In genomic region chr2:95165030-95165370, GRCh38 we compare ENCODE assay signal across 8 cellular contexts. TPM values are rescaled to one million over a fixed set of nuclear protein-coding genes. Genes with fewer than 3 reads are reported as not detected.
DNase-seq lines count a peak whose midpoint lies in the region; ATAC-seq and TF ChIP-seq lines count a peak whose summit lies in the region.

No MANE protein-coding gene starts in this region.

- peak overlapping the region; percentile 97 for H3K4me3 Mint-ChIP-seq in CD4-positive, alpha-beta T cell

- no peaks in the 10 kb centered on the region for H3K9me3 ChIP-seq in CD4-positive, alpha-beta T cell (ENCODE audit: control insufficient read depth, low read length)
- H3K9me3 ChIP-seq in GM23248 (ENCODE audit: low read depth) = no peaks in the 10 kb centered on the region
- no peaks in the 10 kb centered on the region for H3K9me3 ChIP-seq in RWPE2 (ENCODE audit: severe bottlenecking)
- H3K9me3 ChIP-seq in fibroblast of lung (ENCODE audit: control insufficient read depth, insufficient read depth, low read depth, low read length) = no peaks in the 10 kb centered on the region

- H3K27ac Mint-ChIP-seq in CD4-positive, alpha-beta T cell = peak overlapping the region; percentile 96

- no peaks in the 10 kb centered on the region for H3K9me3 Mint-ChIP-seq in CD4-positive, alpha-beta T cell

- H4K20me1 ChIP-seq in GM23248 (ENCODE audit: insufficient read depth) (no peaks in the 10 kb centered on the region; the same call in 1 of the 2 replicates), fibroblast of lung (ENCODE audit: control insufficient read depth, extremely low read depth, insufficient read depth, low read length) (no peaks in the 10 kb centered on the region)

- H3K36me3 Mint-ChIP-seq in CD4-positive, alpha-beta T cell (ENCODE audit: low read depth) = peaks cover 17% of the 10 kb centered on the region

- H3K4me3 ChIP-seq in GM23248 (peak overlapping the region; percentile 89), RWPE2 (ENCODE audit: severe bottlenecking) (peak overlapping the region; percentile 83), fibroblast of lung (replicated peaks in 1 of 4; ENCODE audit: control extremely low read depth in 1 of 4, insufficient read depth in 1 of 4, low read depth in 3 of 4, low read length in 4 of 4) (peak overlapping the region; percentile 91 to 99 (median 96)), skeletal muscle cell (ENCODE audit: low read depth, low read length) (peak overlapping the region; percentile 96)

- in situ Hi-C loops in GM23248 (cut with MboI) = no loop called here

- H3K27me3 Mint-ChIP-seq in CD4-positive, alpha-beta T cell = no peaks in the 10 kb centered on the region

- H2AFZ ChIP-seq in GM23248 = peak overlapping the region; percentile 88
- H2AFZ ChIP-seq in fibroblast of lung (ENCODE audit: low read length) = peak overlapping the region; percentile 100

- ATAC-seq in CD4-positive, alpha-beta T cell (ENCODE audit: poor library complexity) = peak; percentile 18
- ATAC-seq in RWPE2 (ENCODE audit: low read depth) = no peak; the same call in 2 of the 3 replicates

- peaks cover 62% of the 10 kb centered on the region for H3K79me2 ChIP-seq in GM23248 (ENCODE audit: insufficient read depth)
- peaks cover 8% of the 10 kb centered on the region for H3K79me2 ChIP-seq in fibroblast of lung (ENCODE audit: control insufficient read depth, insufficient read depth, low read length)

- H3K9ac ChIP-seq in GM23248 = peak overlapping the region; percentile 90
- peak overlapping the region; percentile 97 for H3K9ac ChIP-seq in fibroblast of lung (ENCODE audit: insufficient read depth, low read length)

- H3K4me1 ChIP-seq in GM23248 (ENCODE audit: insufficient read depth) (peaks cover 14% of the 10 kb centered on the region), RWPE2 (ENCODE audit: insufficient read depth, poor library complexity, severe bottlenecking) (peaks cover 6% of the 10 kb centered on the region), fibroblast of lung (ENCODE audit: control insufficient read depth, extremely low read depth, insufficient read depth, low read length) (no peaks in the 10 kb centered on the region)

- H3K4me2 ChIP-seq in GM23248 (ENCODE audit: unreplicated experiment) (peak overlapping the region; percentile 97), fibroblast of lung (ENCODE audit: extremely low read depth, insufficient read depth, low read length) (peak overlapping the region; percentile 93)

- peak overlapping the region; percentile 86 for H3K27ac ChIP-seq in CD4-positive, alpha-beta T cell (ENCODE audit: low read depth, low read length)
- H3K27ac ChIP-seq in GM23248 = peak overlapping the region; percentile 89
- peak overlapping the region; percentile 57 for H3K27ac ChIP-seq in RWPE2 (ENCODE audit: poor library complexity, severe bottlenecking)
- peak overlapping the region; percentile 100 for H3K27ac ChIP-seq in fibroblast of lung (ENCODE audit: insufficient read depth, low read length)

- CTCF ChIA-PET in CD4-positive, alpha-beta T cell (lab: Charles Lee) = interaction anchor here (1.3 to 2.4 kb wide), 2 partner anchors 44 to 88 kb away, joined by 4 to 6 read pairs; partner anchors contain the start of gene MRPS5

- H3K36me3 ChIP-seq in GM23248 (ENCODE audit: low read depth) = no peaks in the 10 kb centered on the region
- H3K36me3 ChIP-seq in RWPE2 (ENCODE audit: low read depth) = peaks cover 4% of the 10 kb centered on the region; the same call in 1 of the 2 replicates
- no peaks in the 10 kb centered on the region for H3K36me3 ChIP-seq in fibroblast of lung (ENCODE audit: control insufficient read depth, insufficient read depth, low read length)

- POLR2A ChIA-PET in CD4-positive, alpha-beta T cell (lab: Charles Lee) = interaction anchor here (1.1 to 2.9 kb wide), 8 partner anchors 43 to 238 kb away, joined by 3 to 33 read pairs (median 9); partner anchors contain the start of genes FAHD2A, MAL and MRPS5

- peaks cover 10% of the 10 kb centered on the region for H3F3A ChIP-seq in GM23248 (ENCODE audit: insufficient read depth)

- H3K27me3 ChIP-seq in CD4-positive, alpha-beta T cell (ENCODE audit: control insufficient read depth, insufficient read depth, low read length) = no peaks in the 10 kb centered on the region
- no peaks in the 10 kb centered on the region for H3K27me3 ChIP-seq in GM23248 (replicated peaks; ENCODE audit: insufficient read depth)
- no peaks in the 10 kb centered on the region for H3K27me3 ChIP-seq in RWPE2 (ENCODE audit: insufficient read depth, poor library complexity, severe bottlenecking)
- no peaks in the 10 kb centered on the region for H3K27me3 ChIP-seq in fibroblast of lung (ENCODE audit: control insufficient read depth, insufficient read depth, low read length)

- WGBS in GM23248 (ENCODE audit: low coverage in 1 of 2, low lambda C conversion rate in 2 of 2, missing lambda C conversion rate in 2 of 2), 2 experiments = 0 to 1% methylated on average over 9 of the region's 9 CpGs

- DNase-seq in CD4-positive, alpha-beta T cell = no peak
- DNase-seq in GM23248 (no peak), RWPE2 (ENCODE audit: low spot score) (no peak), fibroblast of lung (ENCODE audit: low read depth in 2 of 2) (no peak), skeletal muscle cell (ENCODE audit: low read depth) (no peak), GF-D8 (lab: John Stamatoyannopoulos, UW) (no peak), NAMALWA (ENCODE audit: low spot score) (no peak), NCI-H524 (lab: John Stamatoyannopoulos, UW) (no peak)

- peaks cover 40% of the 10 kb centered on the region for H3K4me1 Mint-ChIP-seq in CD4-positive, alpha-beta T cell (ENCODE audit: low read depth)

- TF ChIP-seq CTCF in CD4-positive, alpha-beta T cell (IDR thresholded peaks at IDR 0.05) = no peak
- TF ChIP-seq CTCF in RWPE2 (IDR thresholded peaks at IDR 0.05; ENCODE audit: poor library complexity, severe bottlenecking) (no peak), fibroblast of lung (conservative IDR thresholded peaks at IDR 0.05 in 1 of 2, IDR thresholded peaks at IDR 0.05 in 1 of 2; ENCODE audit: low read depth in 1 of 2, low read length in 2 of 2) (no peak)

- H3K9me2 ChIP-seq in GM23248 (ENCODE audit: insufficient read depth) = no peaks in the 10 kb centered on the region

- intact Hi-C loops in CD4-positive, alpha-beta T cell (cut with DNase I, micrococcal nuclease) = loop anchor here (1.0 to 2.0 kb wide), 4 partner anchors 42 to 238 kb away; partner anchors contain the start of genes ZNF892 (in 2 of the 2) and FAHD2A (in 1 of the 2)

RNA-seq across cellular contexts. Expression of gene ZNF2, which starts 0.6 kb away (rescaled TPM):
- total RNA-seq in CD4-positive, alpha-beta T cell = under 1 TPM in 1 of 2 experiments, not detected in 1; 0.53 TPM
- total RNA-seq in GM23248 (2014; rRNA removed; shearing (Covaris generic)) = 5.6 and 7.6 TPM in 2 replicates
- polyA plus RNA-seq in GM23248 (2016; fragmentation: Nextera tagmentation; extraction: Ambion mirVana) (3.3 and 4.3 TPM in 2 replicates), fibroblast of lung (4.4 and 5.0 TPM in 2 replicates)
- total RNA-seq in fibroblast of lung = 11.7 and 11.8 TPM in 2 replicates
- 2.5 and 3.4 TPM in 2 replicates for polyA plus RNA-seq in fibroblast of lung (2012)
- polyA minus RNA-seq in fibroblast of lung (ENCODE audit: low replicate concordance) = 4.5 and 5.0 TPM in 2 replicates

RNA-seq across cellular contexts. Expression of gene ZNF514, which starts 5.4 kb away (rescaled TPM):
- total RNA-seq in CD4-positive, alpha-beta T cell = 1 to 10 TPM; 4.7 to 6.3 TPM
- 8.1 and 12.8 TPM in 2 replicates for total RNA-seq in GM23248 (2014; rRNA removed; shearing (Covaris generic))
- polyA plus RNA-seq in GM23248 (2016; fragmentation: Nextera tagmentation; extraction: Ambion mirVana) = 5.3 and 5.6 TPM in 2 replicates
- 14.2 and 15.4 TPM in 2 replicates for total RNA-seq in fibroblast of lung
- 6.0 and 6.5 TPM in 2 replicates for polyA plus RNA-seq in fibroblast of lung
- polyA plus RNA-seq in fibroblast of lung (2012) = 5.3 and 5.7 TPM in 2 replicates
- polyA minus RNA-seq in fibroblast of lung (ENCODE audit: low replicate concordance) = 1.1 and 2.3 TPM in 2 replicates

RNA-seq across cellular contexts. Expression of gene ZNF892, which starts 42.3 kb away (rescaled TPM):
- 1 to 10 TPM in 1 of 2 experiments, under 1 TPM in 1; 0.82 to 1.1 TPM for total RNA-seq in CD4-positive, alpha-beta T cell
- 1.9 and 3.0 TPM in 2 replicates for total RNA-seq in GM23248 (2014; rRNA removed; shearing (Covaris generic))
- polyA plus RNA-seq in GM23248 (2016; fragmentation: Nextera tagmentation; extraction: Ambion mirVana) = 0.79 and 1.0 TPM in 2 replicates
- 6.2 and 7.3 TPM in 2 replicates for total RNA-seq in fibroblast of lung
- 1.1 and 1.4 TPM in 2 replicates for polyA plus RNA-seq in fibroblast of lung
- 0.73 and 0.84 TPM in 2 replicates for polyA plus RNA-seq in fibroblast of lung (2012)
- polyA minus RNA-seq in fibroblast of lung (ENCODE audit: low replicate concordance) = 2.0 and 4.9 TPM in 2 replicates

RNA-seq across cellular contexts. Expression of gene MRPS5, which starts 43.4 kb away (rescaled TPM):
- 10 to 100 TPM; 15.3 to 16.3 TPM for total RNA-seq in CD4-positive, alpha-beta T cell
- 26.1 and 34.3 TPM in 2 replicates for total RNA-seq in GM23248 (2014; rRNA removed; shearing (Covaris generic))
- polyA plus RNA-seq in GM23248 (2016; fragmentation: Nextera tagmentation; extraction: Ambion mirVana) (38.1 and 38.4 TPM in 2 replicates), fibroblast of lung (46.2 and 52.7 TPM in 2 replicates)
- 50.8 and 61.1 TPM in 2 replicates for total RNA-seq in fibroblast of lung
- 42.8 and 47.2 TPM in 2 replicates for polyA plus RNA-seq in fibroblast of lung (2012)
- 35.0 and 38.6 TPM in 2 replicates for polyA minus RNA-seq in fibroblast of lung (ENCODE audit: low replicate concordance)
